In the genomic region with DNA sequence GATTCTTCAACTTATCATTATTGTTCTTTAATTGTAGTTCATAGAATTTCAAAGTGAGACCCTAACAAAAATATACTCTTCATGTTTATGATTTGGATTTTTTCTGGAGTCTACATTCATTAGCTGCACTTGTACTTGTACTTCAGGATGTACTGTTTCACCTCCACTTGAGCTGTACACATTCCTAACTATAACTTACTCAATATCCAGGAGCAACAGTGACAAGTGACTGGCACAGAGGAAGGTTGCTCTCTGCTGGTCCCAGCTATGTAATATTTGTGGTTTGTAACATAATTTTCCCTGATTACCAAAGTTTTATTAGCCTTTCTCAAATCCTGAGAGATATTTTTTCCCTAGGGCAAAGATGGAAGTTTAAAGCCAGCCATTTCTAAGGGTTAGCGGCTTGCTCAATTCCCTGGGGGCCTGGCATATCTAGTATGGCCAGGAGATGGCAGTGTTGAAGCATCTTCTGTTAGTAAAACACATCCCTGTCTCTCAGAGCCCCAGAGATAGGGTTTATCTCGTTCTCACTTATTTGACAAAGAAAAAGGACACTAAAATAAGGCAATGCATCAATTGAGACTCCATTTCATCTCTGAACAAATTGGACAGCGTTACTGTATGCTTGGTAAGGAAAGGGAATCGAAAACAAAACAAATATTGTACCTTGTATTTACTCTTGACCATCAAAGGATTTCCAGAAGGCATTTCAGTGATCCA, we compare ENCODE assay signal across 8 cellular contexts. TPM values are rescaled to one million over a fixed set of nuclear protein-coding genes. Genes with fewer than 3 reads are reported as not detected.
A peak's percentile ranks its signal among the peaks of the same experiment; 100 is the strongest.
DNase-seq lines count a peak whose midpoint lies in the region; ATAC-seq and TF ChIP-seq lines count a peak whose summit lies in the region.

No MANE protein-coding gene starts in this region.

- no peaks in the 10 kb centered on the region for H3K36me3 ChIP-seq in left ventricle myocardium inferior

- H3K4me3 ChIP-seq in left ventricle myocardium inferior, result no peak overlapping the region

- no peak for TF ChIP-seq EP300 in Ishikawa (IDR thresholded peaks at IDR 0.05; ENCODE audit: borderline replicate concordance)

- no peaks in the 10 kb centered on the region for H3K4me1 ChIP-seq in left ventricle myocardium inferior

- H3K9me3 ChIP-seq in left ventricle myocardium inferior (replicated peaks), result no peaks in the 10 kb centered on the region

- peaks cover 7% of the 10 kb centered on the region for H3K27me3 ChIP-seq in left ventricle myocardium inferior (ENCODE audit: low read depth)

- TF ChIP-seq CTCF in left ventricle myocardium inferior (IDR thresholded peaks at IDR 0.05; ENCODE audit: borderline replicate concordance), result peak; percentile 83

- peak; percentile 79 for DNase-seq in ELR (ENCODE audit: low read depth)
- peak; percentile 48 for DNase-seq in RPMI8226
- DNase-seq in activated naive CD8-positive, alpha-beta T cell treated with anti-CD3 and anti-CD28 coated beads, Interleukin-2, amount 50 U/mL, for 16 hours (ENCODE audit: low read depth, low spot score), result peak; percentile 21
- DNase-seq in left ventricle myocardium inferior, result peak; percentile 24
- peak; percentile 72 for DNase-seq in retina

- ATAC-seq in GM21528 (IDR thresholded peaks at IDR 0.05; ENCODE audit: low FRiP score, unreplicated experiment) (peak; percentile 91), HG03457 (IDR thresholded peaks at IDR 0.05; ENCODE audit: unreplicated experiment) (no peak)

- no peak overlapping the region for H3K27ac ChIP-seq in left ventricle myocardium inferior (replicated peaks)

- intact Hi-C loops in left ventricle myocardium inferior (cut with micrococcal nuclease), result no loop called here

- TF ChIP-seq RAD21 in Ishikawa (IDR thresholded peaks at IDR 0.05; ENCODE audit: low read depth), result peak; percentile 74

TF ChIP-seq in Ishikawa, 13 proteins besides CTCF, POLR2A, EP300 and RAD21:
- TF ChIP-seq ZBTB7A (IDR thresholded peaks at IDR 0.05; ENCODE audit: low read depth) (no peak), CEBPB (IDR thresholded peaks at IDR 0.05) (peak; percentile 44; the same call in 1 of the 2 replicates)

RNA-seq across cellular contexts. Expression of a gene that starts 14.2 kb away (rescaled TPM):
- total RNA-seq in left ventricle myocardium inferior, result not detected

RNA-seq across cellular contexts. Expression of a gene that starts 30.6 kb away (rescaled TPM):
- total RNA-seq in left ventricle myocardium inferior, result not detected

RNA-seq across cellular contexts. Expression of a gene that starts 54.6 kb away (rescaled TPM):
- total RNA-seq in left ventricle myocardium inferior, result not detected

Comparison
In these comparisons a context has a peak if more than half of its experiments do, and no peak if none do; other contexts are left out.
1. DNase-seq: peak in every context shown above with its lines; median percentile 79 in ELR; 72 in retina; 48 in RPMI8226; 24 in left ventricle myocardium inferior; 21 in activated naive CD8-positive, alpha-beta T cell treated with anti-CD3 and anti-CD28 coated beads, Interleukin-2, amount 50 U/mL, for 16 hours.